Comparison of ENCODE assay signal across 8 cellular contexts in genomic region chr2:42238644-42239288, GRCh38.
A peak's percentile ranks its signal among the peaks of the same experiment; 100 is the strongest.
DNase-seq lines count a peak whose midpoint lies in the region; ATAC-seq and TF ChIP-seq lines count a peak whose summit lies in the region.

No MANE protein-coding gene starts in this region.

- no peak overlapping the region for H2AFZ ChIP-seq in OCI-LY7 (ENCODE audit: low read length)

- intact Hi-C loops in OCI-LY7 (cut with micrococcal nuclease; ENCODE audit: unreplicated experiment): loop anchor here (1.0 to 5.0 kb wide), 3 partner anchors 89 to 371 kb away; no protein-coding TSS in a partner anchor

- no peaks in the 10 kb centered on the region for H4K20me1 ChIP-seq in OCI-LY7 (ENCODE audit: insufficient read depth, low read length)

- H3K36me3 ChIP-seq in OCI-LY7 (ENCODE audit: insufficient read depth, low read length): no peaks in the 10 kb centered on the region
- H3K36me3 ChIP-seq in iPS DF 6.9 (ENCODE audit: control insufficient read depth, insufficient read depth, low read length): no peaks in the 10 kb centered on the region; the same call in 1 of the 2 replicates

- H3K27me3 ChIP-seq in iPS DF 6.9 (ENCODE audit: control insufficient read depth, insufficient read depth, low read length): no peaks in the 10 kb centered on the region

- BruUV-seq in OCI-LY7 (replicated peaks; lab: Mats Ljungman, UMichigan): no TSS peak

- ATAC-seq in HG02763 (IDR thresholded peaks at IDR 0.05; ENCODE audit: unreplicated experiment) (peak; percentile 78), GM21717 (IDR thresholded peaks at IDR 0.05; ENCODE audit: unreplicated experiment) (no peak)

- H3K27ac ChIP-seq in OCI-LY7 (ENCODE audit: low read depth, low read length, poor library complexity, severe bottlenecking): no peak overlapping the region
- no peak overlapping the region for H3K27ac ChIP-seq in iPS DF 6.9 (ENCODE audit: low read length)

- DNase-seq in SKM-1 treated with dmso at 0.1 percent for 144 hours (lab: John Stamatoyannopoulos, UW; ENCODE audit: unreplicated experiment) (peak; percentile 15), SKM-1 (lab: John Stamatoyannopoulos, UW; ENCODE audit: unreplicated experiment) (no peak), OCI-LY7 (ENCODE audit: low spot score) (peak; percentile 76), iPS DF 6.9 (ENCODE audit: low read depth, low spot score) (peak; percentile 31)
- DNase-seq in activated naive CD4-positive, alpha-beta T cell treated with Interleukin-2 at 50 U/mL for 16 hours: peak; percentile 54
- DNase-seq in stimulated activated CD4-positive, alpha-beta T cell treated with anti-CD3 and anti-CD28 coated beads, Interleukin-4, amount 100 ng/mL, for 48 hours (ENCODE audit: low read depth in 2 of 2): peak; percentile 6 to 14

- peak; percentile 85 for TF ChIP-seq CTCF in OCI-LY7 (conservative IDR thresholded peaks at IDR 0.05; ENCODE audit: low read length)

- POLR2A ChIA-PET in OCI-LY7 (lab: Charles Lee): interaction anchor here (0.6 to 1.6 kb wide), 3 partner anchors 10 to 1281 kb away, joined by 3 to 5 read pairs (median 4); no protein-coding TSS in a partner anchor

- no peaks in the 10 kb centered on the region for H3K9me2 ChIP-seq in OCI-LY7 (ENCODE audit: insufficient read depth, low read length)

- H3K4me3 ChIP-seq in OCI-LY7 (ENCODE audit: low read depth, low read length, poor library complexity, severe bottlenecking) (no peak overlapping the region), iPS DF 6.9 (ENCODE audit: low read length) (no peak overlapping the region)

- CTCF ChIA-PET in OCI-LY7 (lab: Charles Lee; ENCODE audit: unreplicated experiment): interaction anchor here (0.6 to 2.0 kb wide), 2 partner anchors 106 to 143 kb away, joined by 5 to 8 read pairs; no protein-coding TSS in a partner anchor

- H3K4me2 ChIP-seq in OCI-LY7 (ENCODE audit: low read length): no peak overlapping the region

- no CpG with 5 or more reads among the region's 7 CpGs for WGBS in iPS DF 6.9 (ENCODE audit: insufficient coverage, insufficient read length)

- H3K79me2 ChIP-seq in OCI-LY7 (ENCODE audit: insufficient read depth, low read depth, low read length): no peaks in the 10 kb centered on the region

- no peaks in the 10 kb centered on the region for H3K4me1 ChIP-seq in OCI-LY7 (ENCODE audit: insufficient read depth, low read length, poor library complexity, severe bottlenecking)
- H3K4me1 ChIP-seq in iPS DF 6.9 (ENCODE audit: control insufficient read depth, insufficient read depth, low read length): no peaks in the 10 kb centered on the region

- no peaks in the 10 kb centered on the region for H3K9me3 ChIP-seq in OCI-LY7 (ENCODE audit: low read length)
- H3K9me3 ChIP-seq in iPS DF 6.9 (ENCODE audit: control insufficient read depth, insufficient read depth, low read length): no peaks in the 10 kb centered on the region
